ENCODE assay signal across 1 cellular context in genomic region chr2:162113771-162114168, GRCh38.
TF ChIP-seq lines count a peak whose summit lies in the region.

No MANE protein-coding gene starts in this region.

TF ChIP-seq in HepG2, 621 proteins besides CTCF, POLR2A, EP300 and RAD21 (continued from another document and continues in another):
- TF ChIP-seq, protein P1, sequence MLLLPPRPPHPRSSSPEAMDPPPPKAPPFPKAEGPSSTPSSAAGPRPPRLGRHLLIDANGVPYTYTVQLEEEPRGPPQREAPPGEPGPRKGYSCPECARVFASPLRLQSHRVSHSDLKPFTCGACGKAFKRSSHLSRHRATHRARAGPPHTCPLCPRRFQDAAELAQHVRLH (CRISPR knock-in tag; IDR thresholded peaks at IDR 0.05; ENCODE audit: borderline replicate concordance, low read depth), result peak; percentile 55; the same call in 1 of the 2 replicates
- TF ChIP-seq NR2C2 (CRISPR knock-in tag; IDR thresholded peaks at IDR 0.05; ENCODE audit: borderline replicate concordance) (peak; percentile 73), HDAC1 (CRISPR knock-in tag; IDR thresholded peaks at IDR 0.05) (peak; percentile 49), SMC3 (IDR thresholded peaks at IDR 0.05; ENCODE audit: low read length) (peak; percentile 63), RERE (CRISPR knock-in tag; IDR thresholded peaks at IDR 0.05; ENCODE audit: low read depth) (peak; percentile 60; the same call in 1 of the 2 replicates), THAP11 (CRISPR knock-in tag; IDR thresholded peaks at IDR 0.05) (peak; percentile 83), CEBPG (CRISPR knock-in tag; IDR thresholded peaks at IDR 0.05) (peak; percentile 100), MIXL1 (CRISPR knock-in tag; IDR thresholded peaks at IDR 0.05) (peak; percentile 77), ZSCAN21 (CRISPR knock-in tag; IDR thresholded peaks at IDR 0.05; ENCODE audit: borderline replicate concordance) (0 out of 2 replicates have a peak, but pooled peaks have one; percentile 52), EHMT2 (IDR thresholded peaks at IDR 0.05; ENCODE audit: borderline replicate concordance, low read depth, low read length) (peak; percentile 63; the same call in 1 of the 2 replicates), RFXANK (CRISPR knock-in tag; IDR thresholded peaks at IDR 0.05) (peak; percentile 63; the same call in 1 of the 2 replicates), YEATS4 (CRISPR knock-in tag; IDR thresholded peaks at IDR 0.05; ENCODE audit: borderline replicate concordance) (no peak), TFAP4 (IDR thresholded peaks at IDR 0.05; ENCODE audit: borderline replicate concordance, low read depth) (peak; percentile 92), ZGPAT (CRISPR knock-in tag; IDR thresholded peaks at IDR 0.05) (0 out of 2 replicates have a peak, but pooled peaks have one; percentile 42), ZBTB7B (CRISPR knock-in tag; IDR thresholded peaks at IDR 0.05) (peak; percentile 78), SALL1 (CRISPR knock-in tag; IDR thresholded peaks at IDR 0.05) (peak; percentile 86; the same call in 1 of the 2 replicates), FOXO4 (CRISPR knock-in tag; conservative IDR thresholded peaks at IDR 0.05) (no peak), HDAC2 (CRISPR knock-in tag; IDR thresholded peaks at IDR 0.05) (peak; percentile 92), HNF4A (CRISPR knock-in tag; IDR thresholded peaks at IDR 0.05) (peak; percentile 81), FOXA3 (CRISPR knock-in tag; IDR thresholded peaks at IDR 0.05) (peak; percentile 83), ZNF12 (CRISPR knock-in tag; IDR thresholded peaks at IDR 0.05) (peak; percentile 82), YEATS2 (CRISPR knock-in tag; IDR thresholded peaks at IDR 0.05; ENCODE audit: borderline replicate concordance) (peak; percentile 36; the same call in 1 of the 2 replicates), ZFY (CRISPR knock-in tag; IDR thresholded peaks at IDR 0.05) (no peak), ZSCAN5A (CRISPR knock-in tag; IDR thresholded peaks at IDR 0.05; ENCODE audit: borderline replicate concordance) (0 out of 2 replicates have a peak, but pooled peaks have one; percentile 32), MEIS2 (CRISPR knock-in tag; IDR thresholded peaks at IDR 0.05) (peak; percentile 84), ZNF501 (CRISPR knock-in tag; IDR thresholded peaks at IDR 0.05) (no peak), KLF6 (CRISPR knock-in tag; IDR thresholded peaks at IDR 0.05) (0 out of 2 replicates have a peak, but pooled peaks have one; percentile 69), KLF9 (CRISPR knock-in tag; IDR thresholded peaks at IDR 0.05; ENCODE audit: low read depth) (0 out of 2 replicates have a peak, but pooled peaks have one; percentile 64), SIX4 (CRISPR knock-in tag; IDR thresholded peaks at IDR 0.05) (peak; percentile 73), MIER2 (CRISPR knock-in tag; IDR thresholded peaks at IDR 0.05) (peak; percentile 67; the same call in 1 of the 2 replicates), STAT6 (CRISPR knock-in tag; IDR thresholded peaks at IDR 0.05; ENCODE audit: borderline replicate concordance) (no peak), ZNF331 (CRISPR knock-in tag; IDR thresholded peaks at IDR 0.05) (peak; percentile 97), ZNF674 (CRISPR knock-in tag; IDR thresholded peaks at IDR 0.05; ENCODE audit: low read depth) (no peak), ZNF235 (CRISPR knock-in tag; IDR thresholded peaks at IDR 0.05; ENCODE audit: borderline replicate concordance) (no peak), RXRB (CRISPR knock-in tag; IDR thresholded peaks at IDR 0.05; ENCODE audit: borderline replicate concordance) (peak; percentile 97), SAP130 (CRISPR knock-in tag; IDR thresholded peaks at IDR 0.05; ENCODE audit: low read depth) (peak; percentile 85)
- TF ChIP-seq, protein P2, sequence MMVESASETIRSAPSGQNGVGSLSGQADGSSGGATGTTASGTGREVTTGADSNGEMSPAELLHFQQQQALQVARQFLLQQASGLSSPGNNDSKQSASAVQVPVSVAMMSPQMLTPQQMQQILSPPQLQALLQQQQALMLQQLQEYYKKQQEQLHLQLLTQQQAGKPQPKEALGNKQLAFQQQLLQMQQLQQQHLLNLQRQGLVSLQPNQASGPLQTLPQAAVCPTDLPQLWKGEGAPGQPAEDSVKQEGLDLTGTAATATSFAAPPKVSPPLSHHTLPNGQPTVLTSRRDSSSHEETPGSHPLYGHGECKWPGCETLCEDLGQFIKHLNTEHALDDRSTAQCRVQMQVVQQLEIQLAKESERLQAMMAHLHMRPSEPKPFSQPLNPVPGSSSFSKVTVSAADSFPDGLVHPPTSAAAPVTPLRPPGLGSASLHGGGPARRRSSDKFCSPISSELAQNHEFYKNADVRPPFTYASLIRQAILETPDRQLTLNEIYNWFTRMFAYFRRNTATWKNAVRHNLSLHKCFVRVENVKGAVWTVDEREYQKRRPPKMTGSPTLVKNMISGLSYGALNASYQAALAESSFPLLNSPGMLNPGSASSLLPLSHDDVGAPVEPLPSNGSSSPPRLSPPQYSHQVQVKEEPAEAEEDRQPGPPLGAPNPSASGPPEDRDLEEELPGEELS (CRISPR knock-in tag; IDR thresholded peaks at IDR 0.05), result peak; percentile 74
- TF ChIP-seq, protein P3, sequence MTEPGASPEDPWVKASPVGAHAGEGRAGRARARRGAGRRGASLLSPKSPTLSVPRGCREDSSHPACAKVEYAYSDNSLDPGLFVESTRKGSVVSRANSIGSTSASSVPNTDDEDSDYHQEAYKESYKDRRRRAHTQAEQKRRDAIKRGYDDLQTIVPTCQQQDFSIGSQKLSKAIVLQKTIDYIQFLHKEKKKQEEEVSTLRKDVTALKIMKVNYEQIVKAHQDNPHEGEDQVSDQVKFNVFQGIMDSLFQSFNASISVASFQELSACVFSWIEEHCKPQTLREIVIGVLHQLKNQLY (CRISPR knock-in tag; IDR thresholded peaks at IDR 0.05), result peak; percentile 70
- TF ChIP-seq, protein P4, sequence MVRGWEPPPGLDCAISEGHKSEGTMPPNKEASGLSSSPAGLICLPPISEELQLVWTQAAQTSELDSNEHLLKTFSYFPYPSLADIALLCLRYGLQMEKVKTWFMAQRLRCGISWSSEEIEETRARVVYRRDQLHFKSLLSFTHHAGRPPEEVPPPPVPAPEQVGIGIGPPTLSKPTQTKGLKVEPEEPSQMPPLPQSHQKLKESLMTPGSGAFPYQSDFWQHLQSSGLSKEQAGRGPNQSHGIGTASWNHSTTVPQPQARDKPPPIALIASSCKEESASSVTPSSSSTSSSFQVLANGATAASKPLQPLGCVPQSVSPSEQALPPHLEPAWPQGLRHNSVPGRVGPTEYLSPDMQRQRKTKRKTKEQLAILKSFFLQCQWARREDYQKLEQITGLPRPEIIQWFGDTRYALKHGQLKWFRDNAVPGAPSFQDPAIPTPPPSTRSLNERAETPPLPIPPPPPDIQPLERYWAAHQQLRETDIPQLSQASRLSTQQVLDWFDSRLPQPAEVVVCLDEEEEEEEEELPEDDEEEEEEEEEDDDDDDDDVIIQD (CRISPR knock-in tag; IDR thresholded peaks at IDR 0.05; ENCODE audit: low read depth), result peak; percentile 87
